Comparison of ENCODE assay signal across 1 cellular context in genomic region chr11:34809191-34810106, GRCh38.
TF ChIP-seq lines count a peak whose summit lies in the region.

No MANE protein-coding gene starts in this region.

TF ChIP-seq in K562, 482 proteins besides CTCF, POLR2A, EP300 and RAD21 (continued from another document and continues in another):
- TF ChIP-seq AFF1 (IDR thresholded peaks at IDR 0.05; ENCODE audit: low read depth in 1 of 2, partially characterized antibody in 2 of 2) (no peak), NBN (IDR thresholded peaks at IDR 0.05; ENCODE audit: low read depth) (no peak), LARP7 (IDR thresholded peaks at IDR 0.05) (no peak), MEIS2 (IDR thresholded peaks at IDR 0.05; ENCODE audit: partially characterized antibody) (peak; percentile 67), TCF7L2 (IDR thresholded peaks at IDR 0.05; ENCODE audit: low read depth, low read length) (no peak), ZNF592 (IDR thresholded peaks at IDR 0.05) (peak; percentile 91), RBM15 (IDR thresholded peaks at IDR 0.05; ENCODE audit: insufficient read depth, low read length) (no peak), CCAR2 (IDR thresholded peaks at IDR 0.05; ENCODE audit: low read depth, low read length) (no peak), MAFG (tag; conservative IDR thresholded peaks at IDR 0.05) (peak; percentile 51; the same call in 1 of the 2 replicates), PTRF (tag; IDR thresholded peaks at IDR 0.05) (peak; percentile 62; the same call in 1 of the 2 replicates), ARHGAP35 (IDR thresholded peaks at IDR 0.05; ENCODE audit: partially characterized antibody) (no peak), GATA2 (CRISPR knock-in tag; IDR thresholded peaks at IDR 0.05) (peak; percentile 97), PML (IDR thresholded peaks at IDR 0.05; ENCODE audit: low read length) (peak; percentile 87), ZMIZ1 (IDR thresholded peaks at IDR 0.05; ENCODE audit: low read depth in 2 of 2, low read length in 2 of 2) (peak in 1 of 2 experiments; percentile 96; a peak in 2 of 4 replicates), ARID2 (IDR thresholded peaks at IDR 0.05) (no peak), MEF2A (IDR thresholded peaks at IDR 0.05; ENCODE audit: control insufficient read depth, low read depth, low read length) (peak; percentile 93), CBFB (CRISPR knock-in tag; IDR thresholded peaks at IDR 0.05) (no peak), HNRNPUL1 (IDR thresholded peaks at IDR 0.05; ENCODE audit: low read length) (no peak), MAX (CRISPR knock-in tag; IDR thresholded peaks at IDR 0.05) (no peak), FOXA3 (CRISPR knock-in tag; conservative IDR thresholded peaks at IDR 0.05 in 1 of 2, IDR thresholded peaks at IDR 0.05 in 1 of 2) (no peak), NR1H2 (CRISPR knock-in tag; IDR thresholded peaks at IDR 0.05) (no peak), ZNF668 (CRISPR knock-in tag; IDR thresholded peaks at IDR 0.05) (peak; percentile 81; the same call in 1 of the 2 replicates), ZNF197 (CRISPR knock-in tag; IDR thresholded peaks at IDR 0.05; ENCODE audit: low read depth) (peak; percentile 36; the same call in 1 of the 2 replicates), ZZZ3 (IDR thresholded peaks at IDR 0.05) (no peak), NCOR1 (IDR thresholded peaks at IDR 0.05) (peak; percentile 81), RBM39 (optimal IDR thresholded peaks at IDR 0.05; ENCODE audit: low read depth, low read length) (no peak), MIER1 (IDR thresholded peaks at IDR 0.05; ENCODE audit: low read depth) (no peak), HBP1 (CRISPR knock-in tag; IDR thresholded peaks at IDR 0.05) (peak; percentile 77; the same call in 1 of the 2 replicates), THRA (IDR thresholded peaks at IDR 0.05) (no peak), YBX1 (IDR thresholded peaks at IDR 0.05) (no peak), HMG20A (CRISPR knock-in tag; conservative IDR thresholded peaks at IDR 0.05) (no peak), SMARCB1 (IDR thresholded peaks at IDR 0.05; ENCODE audit: insufficient read length, low read depth) (no peak), ASH1L (IDR thresholded peaks at IDR 0.05; ENCODE audit: borderline replicate concordance, low read depth, partially characterized antibody) (no peak)
- TF ChIP-seq, protein P1, sequence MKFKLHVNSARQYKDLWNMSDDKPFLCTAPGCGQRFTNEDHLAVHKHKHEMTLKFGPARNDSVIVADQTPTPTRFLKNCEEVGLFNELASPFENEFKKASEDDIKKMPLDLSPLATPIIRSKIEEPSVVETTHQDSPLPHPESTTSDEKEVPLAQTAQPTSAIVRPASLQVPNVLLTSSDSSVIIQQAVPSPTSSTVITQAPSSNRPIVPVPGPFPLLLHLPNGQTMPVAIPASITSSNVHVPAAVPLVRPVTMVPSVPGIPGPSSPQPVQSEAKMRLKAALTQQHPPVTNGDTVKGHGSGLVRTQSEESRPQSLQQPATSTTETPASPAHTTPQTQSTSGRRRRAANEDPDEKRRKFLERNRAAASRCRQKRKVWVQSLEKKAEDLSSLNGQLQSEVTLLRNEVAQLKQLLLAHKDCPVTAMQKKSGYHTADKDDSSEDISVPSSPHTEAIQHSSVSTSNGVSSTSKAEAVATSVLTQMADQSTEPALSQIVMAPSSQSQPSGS (CRISPR knock-in tag; IDR thresholded peaks at IDR 0.05), result no peak
- TF ChIP-seq, protein P2, sequence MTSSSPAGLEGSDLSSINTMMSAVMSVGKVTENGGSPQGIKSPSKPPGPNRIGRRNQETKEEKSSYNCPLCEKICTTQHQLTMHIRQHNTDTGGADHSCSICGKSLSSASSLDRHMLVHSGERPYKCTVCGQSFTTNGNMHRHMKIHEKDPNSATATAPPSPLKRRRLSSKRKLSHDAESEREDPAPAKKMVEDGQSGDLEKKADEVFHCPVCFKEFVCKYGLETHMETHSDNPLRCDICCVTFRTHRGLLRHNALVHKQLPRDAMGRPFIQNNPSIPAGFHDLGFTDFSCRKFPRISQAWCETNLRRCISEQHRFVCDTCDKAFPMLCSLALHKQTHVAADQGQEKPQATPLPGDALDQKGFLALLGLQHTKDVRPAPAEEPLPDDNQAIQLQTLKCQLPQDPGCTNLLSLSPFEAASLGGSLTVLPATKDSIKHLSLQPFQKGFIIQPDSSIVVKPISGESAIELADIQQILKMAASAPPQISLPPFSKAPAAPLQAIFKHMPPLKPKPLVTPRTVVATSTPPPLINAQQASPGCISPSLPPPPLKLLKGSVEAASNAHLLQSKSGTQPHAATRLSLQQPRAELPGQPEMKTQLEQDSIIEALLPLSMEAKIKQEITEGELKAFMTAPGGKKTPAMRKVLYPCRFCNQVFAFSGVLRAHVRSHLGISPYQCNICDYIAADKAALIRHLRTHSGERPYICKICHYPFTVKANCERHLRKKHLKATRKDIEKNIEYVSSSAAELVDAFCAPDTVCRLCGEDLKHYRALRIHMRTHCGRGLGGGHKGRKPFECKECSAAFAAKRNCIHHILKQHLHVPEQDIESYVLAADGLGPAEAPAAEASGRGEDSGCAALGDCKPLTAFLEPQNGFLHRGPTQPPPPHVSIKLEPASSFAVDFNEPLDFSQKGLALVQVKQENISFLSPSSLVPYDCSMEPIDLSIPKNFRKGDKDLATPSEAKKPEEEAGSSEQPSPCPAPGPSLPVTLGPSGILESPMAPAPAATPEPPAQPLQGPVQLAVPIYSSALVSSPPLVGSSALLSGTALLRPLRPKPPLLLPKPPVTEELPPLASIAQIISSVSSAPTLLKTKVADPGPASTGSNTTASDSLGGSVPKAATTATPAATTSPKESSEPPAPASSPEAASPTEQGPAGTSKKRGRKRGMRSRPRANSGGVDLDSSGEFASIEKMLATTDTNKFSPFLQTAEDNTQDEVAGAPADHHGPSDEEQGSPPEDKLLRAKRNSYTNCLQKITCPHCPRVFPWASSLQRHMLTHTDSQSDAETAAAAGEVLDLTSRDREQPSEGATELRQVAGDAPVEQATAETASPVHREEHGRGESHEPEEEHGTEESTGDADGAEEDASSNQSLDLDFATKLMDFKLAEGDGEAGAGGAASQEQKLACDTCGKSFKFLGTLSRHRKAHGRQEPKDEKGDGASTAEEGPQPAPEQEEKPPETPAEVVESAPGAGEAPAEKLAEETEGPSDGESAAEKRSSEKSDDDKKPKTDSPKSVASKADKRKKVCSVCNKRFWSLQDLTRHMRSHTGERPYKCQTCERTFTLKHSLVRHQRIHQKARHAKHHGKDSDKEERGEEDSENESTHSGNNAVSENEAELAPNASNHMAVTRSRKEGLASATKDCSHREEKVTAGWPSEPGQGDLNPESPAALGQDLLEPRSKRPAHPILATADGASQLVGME (CRISPR knock-in tag; IDR thresholded peaks at IDR 0.05), result no peak
- TF ChIP-seq, protein P3, sequence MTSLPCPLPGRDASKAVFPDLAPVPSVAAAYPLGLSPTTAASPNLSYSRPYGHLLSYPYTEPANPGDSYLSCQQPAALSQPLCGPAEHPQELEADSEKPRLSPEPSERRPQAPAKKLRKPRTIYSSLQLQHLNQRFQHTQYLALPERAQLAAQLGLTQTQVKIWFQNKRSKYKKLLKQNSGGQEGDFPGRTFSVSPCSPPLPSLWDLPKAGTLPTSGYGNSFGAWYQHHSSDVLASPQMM (CRISPR knock-in tag; IDR thresholded peaks at IDR 0.05), result no peak
